In genomic region chr16:46627746-46628145, GRCh38 we compare ENCODE assay signal across 2 cellular contexts.
TF ChIP-seq lines count a peak whose summit lies in the region.

No MANE protein-coding gene starts in this region.

TF ChIP-seq in IMR-90, 13 proteins besides CTCF, POLR2A, EP300 and RAD21:
- TF ChIP-seq CEBPB (IDR thresholded peaks at IDR 0.05; ENCODE audit: low read depth, low read length) (no peak), FOS (IDR thresholded peaks at IDR 0.05; ENCODE audit: low read depth, low read length) (no peak), RFX5 (IDR thresholded peaks at IDR 0.05; ENCODE audit: low read depth, low read length) (no peak), NFE2L2 (IDR thresholded peaks at IDR 0.05; ENCODE audit: low read depth, low read length) (no peak), MXI1 (IDR thresholded peaks at IDR 0.05; ENCODE audit: borderline replicate concordance, low read depth, low read length) (no peak), CHD1 (IDR thresholded peaks at IDR 0.05; ENCODE audit: low read depth, low read length) (no peak), BHLHE40 (IDR thresholded peaks at IDR 0.05; ENCODE audit: low read depth, low read length) (no peak), RCOR1 (IDR thresholded peaks at IDR 0.05; ENCODE audit: insufficient replicate concordance, low read length) (no peak)
- TF ChIP-seq, protein P1, sequence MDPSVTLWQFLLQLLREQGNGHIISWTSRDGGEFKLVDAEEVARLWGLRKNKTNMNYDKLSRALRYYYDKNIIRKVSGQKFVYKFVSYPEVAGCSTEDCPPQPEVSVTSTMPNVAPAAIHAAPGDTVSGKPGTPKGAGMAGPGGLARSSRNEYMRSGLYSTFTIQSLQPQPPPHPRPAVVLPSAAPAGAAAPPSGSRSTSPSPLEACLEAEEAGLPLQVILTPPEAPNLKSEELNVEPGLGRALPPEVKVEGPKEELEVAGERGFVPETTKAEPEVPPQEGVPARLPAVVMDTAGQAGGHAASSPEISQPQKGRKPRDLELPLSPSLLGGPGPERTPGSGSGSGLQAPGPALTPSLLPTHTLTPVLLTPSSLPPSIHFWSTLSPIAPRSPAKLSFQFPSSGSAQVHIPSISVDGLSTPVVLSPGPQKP (IDR thresholded peaks at IDR 0.05; ENCODE audit: borderline replicate concordance, low read depth, low read length), result no peak
- TF ChIP-seq, protein P2, sequence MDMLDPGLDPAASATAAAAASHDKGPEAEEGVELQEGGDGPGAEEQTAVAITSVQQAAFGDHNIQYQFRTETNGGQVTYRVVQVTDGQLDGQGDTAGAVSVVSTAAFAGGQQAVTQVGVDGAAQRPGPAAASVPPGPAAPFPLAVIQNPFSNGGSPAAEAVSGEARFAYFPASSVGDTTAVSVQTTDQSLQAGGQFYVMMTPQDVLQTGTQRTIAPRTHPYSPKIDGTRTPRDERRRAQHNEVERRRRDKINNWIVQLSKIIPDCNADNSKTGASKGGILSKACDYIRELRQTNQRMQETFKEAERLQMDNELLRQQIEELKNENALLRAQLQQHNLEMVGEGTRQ (IDR thresholded peaks at IDR 0.05; ENCODE audit: low read depth, low read length), result no peak

TF ChIP-seq in K562, 482 proteins besides CTCF, POLR2A, EP300 and RAD21:
- TF ChIP-seq ATF7 (IDR thresholded peaks at IDR 0.05) (peak; percentile 57; the same call in 1 of the 2 replicates), JUND (IDR thresholded peaks at IDR 0.05; ENCODE audit: borderline replicate concordance, low read depth, low read length) (peak; percentile 46; the same call in 1 of the 2 replicates), JUND (tag; IDR thresholded peaks at IDR 0.05; ENCODE audit: borderline replicate concordance, low read depth, low read length) (no peak; the same call in 2 of the 3 replicates), RNF2 (IDR thresholded peaks at IDR 0.05) (no peak), ZFP36 (IDR thresholded peaks at IDR 0.05; ENCODE audit: low read depth, low read length, partially characterized antibody) (no peak), CTBP1 (IDR thresholded peaks at IDR 0.05; ENCODE audit: borderline replicate concordance) (peak; percentile 24; the same call in 1 of the 2 replicates), RCOR1 (IDR thresholded peaks at IDR 0.05; ENCODE audit: borderline replicate concordance in 1 of 2, low read depth in 2 of 2, low read length in 2 of 2) (0 out of 4 replicates have a peak, but pooled peaks of 1 of the 2 experiments have one; percentile 16), ATF3 (IDR thresholded peaks at IDR 0.05) (peak; percentile 46; the same call in 1 of the 2 replicates), ATF3 (CRISPR knock-in tag; conservative IDR thresholded peaks at IDR 0.05) (no peak), ARID1B (IDR thresholded peaks at IDR 0.05) (peak; percentile 29; the same call in 1 of the 2 replicates)
